ENCODE assay signal across 1 cellular context in genomic region chr11:87281496-87281895, GRCh38.
TF ChIP-seq lines count a peak whose summit lies in the region.

No MANE protein-coding gene starts in this region.

TF ChIP-seq in WTC11, 78 proteins besides CTCF, POLR2A, EP300 and RAD21 (continued from another document):
- TF ChIP-seq E2F4 (CRISPR knock-in tag; IDR thresholded peaks at IDR 0.05; ENCODE audit: borderline replicate concordance, low read depth) (no peak), MYBL2 (CRISPR knock-in tag; IDR thresholded peaks at IDR 0.05) (no peak), ZNF512 (CRISPR knock-in tag; IDR thresholded peaks at IDR 0.05; ENCODE audit: borderline replicate concordance) (no peak), ATF6 (CRISPR knock-in tag; IDR thresholded peaks at IDR 0.05) (no peak), USF1 (CRISPR knock-in tag; IDR thresholded peaks at IDR 0.05) (no peak), ATF1 (CRISPR knock-in tag; IDR thresholded peaks at IDR 0.05) (no peak), ZNF219 (CRISPR knock-in tag; IDR thresholded peaks at IDR 0.05; ENCODE audit: borderline replicate concordance) (no peak)
